Comparison of ENCODE assay signal across 23 cellular contexts in genomic region chr22:43244385-43244784, GRCh38. TPM values are rescaled to one million over a fixed set of nuclear protein-coding genes. Genes with fewer than 3 reads are reported as not detected.
DNase-seq lines count a peak whose midpoint lies in the region; ATAC-seq, FAIRE-seq and TF ChIP-seq lines count a peak whose summit lies in the region.
"Had no signal": no experiment of that assay in that cellular context is flagged by ENCODE, and none has a peak within 500 bp of the region (broad histone marks: within the 10 kb centered on the region; RNA-seq: fewer than 3 reads in every experiment).

No MANE protein-coding gene starts in this region.

- H3T11ph ChIP-seq in H9 (ENCODE audit: low read length), result no peak overlapping the region

- H3K9me3 ChIP-seq in HepG2 (ENCODE audit: low read length) (no peaks in the 10 kb centered on the region), right lobe of liver (no peaks in the 10 kb centered on the region), H9 (ENCODE audit: control insufficient read depth, low read depth, low read length) (no peaks in the 10 kb centered on the region)

- H2BK12ac ChIP-seq in H9 (ENCODE audit: insufficient read length, low read depth, low read length), result no peak overlapping the region

- H4K5ac ChIP-seq in mesendoderm (ENCODE audit: low read length), result no peak overlapping the region
- no peak overlapping the region for H4K5ac ChIP-seq in H9 (ENCODE audit: insufficient read length, low read depth, low read length)

- H3K4me2 ChIP-seq in HepG2 (ENCODE audit: low read depth, low read length) (no peak overlapping the region), mesendoderm (ENCODE audit: low read length) (no peak overlapping the region), H9 (ENCODE audit: insufficient read depth, insufficient read length, low read length) (no peak overlapping the region)
- H3K4me2 ChIP-seq: PC-9 had no signal

- in situ Hi-C loops in HepG2 (cut with HindIII; ENCODE audit: extremely low pct_ligation_motif_present, low pct_unique_long_range_greater_than_20kb), result no loop called here

- H3K27ac Mint-ChIP-seq in natural killer cell (no peak overlapping the region), H9 (no peak overlapping the region)
- H3K27ac Mint-ChIP-seq: B cell had no signal

- ATAC-seq in HepG2 (no peak), right lobe of liver (no peak), natural killer cell (no peak), HG03097 (IDR thresholded peaks at IDR 0.05; ENCODE audit: low FRiP score, unreplicated experiment) (no peak)
- ATAC-seq: GM12878 had no signal

- H2BK15ac ChIP-seq in mesendoderm (replicated peaks; ENCODE audit: low read depth) (no peak overlapping the region), H9 (ENCODE audit: low read depth, low read length) (no peak overlapping the region)

- POLR2A ChIA-PET in HepG2 (lab: Yijun Ruan, JAX), result no interaction called here

- H3K4me1 Mint-ChIP-seq in natural killer cell (no peaks in the 10 kb centered on the region), H9 (0 out of 4 replicates have a peak, but pooled peaks cover 0 to 3% of the 10 kb centered on the region in 2 experiments)
- H3K4me1 Mint-ChIP-seq: B cell had no signal

- H2BK5ac ChIP-seq in mesendoderm (ENCODE audit: low read length) (no peak overlapping the region), H9 (ENCODE audit: insufficient read length, low read length) (no peak overlapping the region)

- H3K79me2 ChIP-seq in HepG2 (ENCODE audit: insufficient read depth, low read length), result no peaks in the 10 kb centered on the region
- H3K79me2 ChIP-seq in mesendoderm (ENCODE audit: control insufficient read depth, insufficient read depth, low read length), result no peaks in the 10 kb centered on the region
- H3K79me2 ChIP-seq in H9 (ENCODE audit: insufficient read depth, low read length), result no peaks in the 10 kb centered on the region

- H4K20me1 ChIP-seq in HepG2 (ENCODE audit: insufficient read depth, low read length), result no peaks in the 10 kb centered on the region
- H4K20me1 ChIP-seq in H9 (ENCODE audit: control insufficient read depth, insufficient read depth, insufficient read length), result no peaks in the 10 kb centered on the region

- H3K18ac ChIP-seq in mesendoderm (ENCODE audit: low read length) (no peak overlapping the region), H9 (ENCODE audit: insufficient read length, low read depth, low read length) (no peak overlapping the region)

- H3K36me3 Mint-ChIP-seq in natural killer cell, result no peaks in the 10 kb centered on the region
- H3K36me3 Mint-ChIP-seq in H9 (ENCODE audit: insufficient read depth in 1 of 3, low read depth in 3 of 3), result no peaks in the 10 kb centered on the region

- no peak overlapping the region for H3K4me3 ChIP-seq in HepG2 (replicated peaks in 1 of 3; ENCODE audit: insufficient read depth in 1 of 3, low read depth in 2 of 3, low read length in 3 of 3)
- H3K4me3 ChIP-seq in right lobe of liver, result no peak overlapping the region
- no peak overlapping the region for H3K4me3 ChIP-seq in H7 (ENCODE audit: insufficient read depth, low read depth, low read length)
- no peak overlapping the region for H3K4me3 ChIP-seq in mesendoderm (ENCODE audit: low read length)
- H3K4me3 ChIP-seq: GM12878, PC-9 had no signal

- no peak for TF ChIP-seq POLR2A in HepG2 (IDR thresholded peaks at IDR 0.05; ENCODE audit: insufficient read depth in 1 of 2, low read depth in 2 of 2, low read length in 2 of 2)
- no peak for TF ChIP-seq POLR2A in right lobe of liver (IDR thresholded peaks at IDR 0.05)

- H3K27me3 Mint-ChIP-seq in natural killer cell (ENCODE audit: low read depth in 2 of 2) (no peaks in the 10 kb centered on the region), H9 (ENCODE audit: low read depth) (no peaks in the 10 kb centered on the region)

- WGBS in HepG2 (ENCODE audit: low lambda C conversion rate), result 87% methylated on average over 5 of the region's 9 CpGs
- WGBS in right lobe of liver (ENCODE audit: insufficient coverage, low coverage, low lambda C conversion rate, missing lambda C conversion rate), result 70% methylated on average over 2 of the region's 9 CpGs
- WGBS in mesendoderm (ENCODE audit: extremely low coverage, insufficient coverage, low lambda C conversion rate), result no CpG with 5 or more reads among the region's 9 CpGs
- WGBS in H9 (ENCODE audit: extremely low coverage, insufficient read length, low lambda C conversion rate), result no CpG with 5 or more reads among the region's 9 CpGs

- H2AK5ac ChIP-seq in mesendoderm (ENCODE audit: low read length) (no peak overlapping the region), H9 (ENCODE audit: insufficient read length, low read length) (no peak overlapping the region)

- no peak for TF ChIP-seq CTCF in HepG2 (CRISPR knock-in tag; IDR thresholded peaks at IDR 0.05)
- no peak for TF ChIP-seq CTCF in right lobe of liver (IDR thresholded peaks at IDR 0.05)
- no peak for TF ChIP-seq CTCF in natural killer cell (IDR thresholded peaks at IDR 0.05)
- TF ChIP-seq CTCF in H9 (conservative IDR thresholded peaks at IDR 0.05), result no peak

- peaks cover 10 to 30% of the 10 kb centered on the region in 2 experiments; a peak in 4 of 5 replicates for H3K27me3 ChIP-seq in HepG2 (ENCODE audit: control insufficient read depth in 1 of 2, insufficient read depth in 2 of 2, low read length in 2 of 2)
- no peaks in the 10 kb centered on the region for H3K27me3 ChIP-seq in right lobe of liver
- H3K27me3 ChIP-seq in H7 (ENCODE audit: control insufficient read depth, insufficient read depth, low read length), result no peaks in the 10 kb centered on the region
- no peaks in the 10 kb centered on the region for H3K27me3 ChIP-seq in mesendoderm (ENCODE audit: insufficient read depth, low read length, poor library complexity)
- no peaks in the 10 kb centered on the region for H3K27me3 ChIP-seq in H9 (ENCODE audit: insufficient read depth, low read length)

- no TSS peak for BruUV-seq in HepG2 (replicated peaks; lab: Mats Ljungman, UMichigan)

- no peak overlapping the region for H2AFZ ChIP-seq in HepG2 (ENCODE audit: low read length)
- H2AFZ ChIP-seq in H9 (ENCODE audit: low read length), result no peak overlapping the region
- H2AFZ ChIP-seq: PC-9 had no signal

- H2BK120ac ChIP-seq in mesendoderm (ENCODE audit: low read depth, low read length), result no peak overlapping the region
- H2BK120ac ChIP-seq in H9 (ENCODE audit: low read depth, low read length, poor library complexity, severe bottlenecking), result no peak overlapping the region

- no peak overlapping the region for H3K14ac ChIP-seq in H9 (ENCODE audit: insufficient read depth, low read length)

- H4K8ac ChIP-seq in mesendoderm (ENCODE audit: low read depth, low read length) (no peak overlapping the region), H9 (replicated peaks; ENCODE audit: insufficient read length, low read depth, low read length) (no peak overlapping the region)

- H3K9ac ChIP-seq in HepG2 (ENCODE audit: insufficient read depth, low read depth, low read length), result no peak overlapping the region
- H3K9ac ChIP-seq in mesendoderm (ENCODE audit: low read length), result no peak overlapping the region
- H3K9ac ChIP-seq in H9 (ENCODE audit: extremely low read depth, insufficient read length, low read length), result no peak overlapping the region

- H3K56ac ChIP-seq in mesendoderm (ENCODE audit: low read length) (peak overlapping the region; percentile 7), H9 (ENCODE audit: insufficient read length, low read depth, low read length) (no peak overlapping the region)

- H3K4ac ChIP-seq in mesendoderm (ENCODE audit: low read depth, low read length) (no peak overlapping the region), H9 (ENCODE audit: low read depth, low read length) (no peak overlapping the region)

- no peaks in the 10 kb centered on the region for H3K79me1 ChIP-seq in mesendoderm (ENCODE audit: low read length)
- H3K79me1 ChIP-seq in H9 (ENCODE audit: insufficient read depth, low read depth, low read length, poor library complexity, severe bottlenecking), result no peaks in the 10 kb centered on the region

- no peak for TF ChIP-seq RAD21 in HepG2 (CRISPR knock-in tag; IDR thresholded peaks at IDR 0.05)

- TF ChIP-seq EP300 in HepG2 (IDR thresholded peaks at IDR 0.05; ENCODE audit: low read depth in 2 of 2, low read length in 2 of 2) (no peak), HepG2 (CRISPR knock-in tag; IDR thresholded peaks at IDR 0.05; ENCODE audit: borderline replicate concordance) (no peak)

- no peak overlapping the region for H3K4me3 Mint-ChIP-seq in natural killer cell
- H3K4me3 Mint-ChIP-seq in H9, result no peak overlapping the region
- H3K4me3 Mint-ChIP-seq: B cell had no signal

- H2BK20ac ChIP-seq in H9 (ENCODE audit: low read depth, low read length, poor library complexity, severe bottlenecking), result no peak overlapping the region

- H3K9me3 Mint-ChIP-seq in natural killer cell (no peaks in the 10 kb centered on the region), H9 (no peaks in the 10 kb centered on the region)

- CTCF ChIA-PET in HepG2 (lab: Yijun Ruan, JAX; ENCODE audit: low intra/inter-chr PET ratio, low total read pairs), result no interaction called here

- peaks cover 55% of the 10 kb centered on the region for H3K4me1 ChIP-seq in HepG2 (ENCODE audit: insufficient read depth, low read length)
- H3K4me1 ChIP-seq in right lobe of liver, result peaks cover 0 to 5% (median 2%) of the 10 kb centered on the region in 4 donors
- H3K4me1 ChIP-seq in mesendoderm (ENCODE audit: control insufficient read depth, low read depth, low read length), result no peaks in the 10 kb centered on the region
- H3K4me1 ChIP-seq in H9 (ENCODE audit: insufficient read depth, low read length), result no peaks in the 10 kb centered on the region

- H3K23me2 ChIP-seq in H9 (ENCODE audit: insufficient read length, low read depth, low read length, poor library complexity, severe bottlenecking), result no peaks in the 10 kb centered on the region

- no peak for FAIRE-seq in HepG2 (lab: Jason Lieb, UNC)
- FAIRE-seq: GM12878, HTR-8/SVneo had no signal

- no peak overlapping the region for H3K23ac ChIP-seq in mesendoderm (ENCODE audit: low read length)
- H3K23ac ChIP-seq in H9 (ENCODE audit: insufficient read length, low read depth, low read length), result no peak overlapping the region

- H3K27ac ChIP-seq in HepG2 (ENCODE audit: extremely low read length, insufficient read depth, low read length) (no peak overlapping the region), right lobe of liver (no peak overlapping the region), mesendoderm (ENCODE audit: low read depth, low read length) (no peak overlapping the region), H9 (ENCODE audit: insufficient read length, low read depth, low read length) (no peak overlapping the region)
- H3K27ac ChIP-seq: 22Rv1, PC-9 had no signal

- H3K36me3 ChIP-seq in HepG2 (replicated peaks in 1 of 2; ENCODE audit: control insufficient read depth in 1 of 2, insufficient read depth in 2 of 2, low read length in 2 of 2), result no peaks in the 10 kb centered on the region
- no peaks in the 10 kb centered on the region for H3K36me3 ChIP-seq in right lobe of liver
- no peaks in the 10 kb centered on the region for H3K36me3 ChIP-seq in H7 (replicated peaks; ENCODE audit: control insufficient read depth, insufficient read depth, low read length)
- no peaks in the 10 kb centered on the region for H3K36me3 ChIP-seq in mesendoderm (ENCODE audit: control insufficient read depth, insufficient read depth, low read length)

- intact Hi-C loops in HepG2 (cut with micrococcal nuclease; ENCODE audit: unreplicated experiment) (no loop called here), right lobe of liver (cut with DNase I) (no loop called here), natural killer cell (cut with micrococcal nuclease) (no loop called here)

- DNase-seq in HepG2 (ENCODE audit: low spot score) (no peak), right lobe of liver (no peak), H7 (peak; percentile 65), mesendoderm (no peak), natural killer cell (no peak), H9 (no peak), NCI-H2227 (lab: John Stamatoyannopoulos, UW; ENCODE audit: unreplicated experiment) (no peak)
- DNase-seq: Calu3; DMS79 treated with DMSO at 0.1 percent for 48 hours; KBM-7; NCI-H1105 treated with DMSO at 0.1 percent for 48 hours; NCI-H146; NCI-H1930; NCI-H446 treated with DMSO at 0.1 percent for 48 hours; NCI-H82; NK-92 treated with Interleukin-12 subunit alpha and Interleukin-12 subunit beta, amount 100 ng/mL, for 24 hours; SHP77 had no signal

- no peak overlapping the region for H4K91ac ChIP-seq in H9 (ENCODE audit: insufficient read length, low read depth, low read length)

RNA-seq across cellular contexts. Expression of gene TTLL12, which starts 57.5 kb away (rescaled TPM):
- total RNA-seq in HepG2 (2016; rRNA removed; fragmentation: Illumina TruSeq; extraction: Trizol), result 34.1 and 38.1 TPM in 2 replicates
- 6.3 and 6.6 TPM in 2 replicates for total RNA-seq in HepG2 (2016; cell fraction: cytosol; rRNA removed; fragmentation: Illumina TruSeq; extraction: Trizol; ENCODE audit: low read depth)
- 28.8 and 39.8 TPM in 2 replicates for total RNA-seq in HepG2 (2016; cell fraction: insoluble cytoplasmic fraction; rRNA removed; fragmentation: Illumina TruSeq; extraction: Trizol)
- 16.2 and 19.8 TPM in 2 replicates for total RNA-seq in HepG2 (2016; cell fraction: membrane; rRNA removed; fragmentation: Illumina TruSeq; extraction: Trizol)
- 17.4 and 21.4 TPM in 2 replicates for total RNA-seq in HepG2 (2016; cell fraction: nucleus; rRNA removed; fragmentation: Illumina TruSeq; extraction: Trizol)
- polyA plus RNA-seq in HepG2 (2011; rRNA removed), result 11.9 and 16.9 TPM in 2 replicates
- 9.1 and 12.7 TPM in 2 replicates for polyA plus RNA-seq in HepG2 (2011; cell fraction: cytosol; rRNA removed)
- 19.9 and 21.7 TPM in 2 replicates for polyA plus RNA-seq in HepG2 (2011; cell fraction: nucleus; rRNA removed)
- polyA plus RNA-seq in HepG2 (2012), result 16.6 and 24.0 TPM in 2 replicates
- polyA plus RNA-seq in HepG2 (2016; cell fraction: cytosol; fragmentation: Illumina TruSeq; extraction: Trizol; ENCODE audit: low read depth), result 3.3 and 3.4 TPM in 2 replicates
- 31.2 and 38.2 TPM in 2 replicates for polyA plus RNA-seq in HepG2 (2016; cell fraction: insoluble cytoplasmic fraction; fragmentation: Illumina TruSeq; extraction: Trizol; ENCODE audit: low read depth)
- 9.6 and 9.7 TPM in 2 replicates for polyA plus RNA-seq in HepG2 (2016; cell fraction: membrane; fragmentation: Illumina TruSeq; extraction: Trizol; ENCODE audit: low read depth)
- polyA plus RNA-seq in HepG2 (2016; cell fraction: nucleus; fragmentation: Illumina TruSeq; extraction: Trizol; ENCODE audit: insufficient read depth, low read depth), result 32.8 and 35.2 TPM in 2 replicates
- polyA minus RNA-seq in HepG2 (2011; rRNA and poly(A)+ RNA removed; ENCODE audit: low replicate concordance), result 43.9 and 71.0 TPM in 2 replicates
- polyA minus RNA-seq in HepG2 (2011; cell fraction: cytosol; rRNA and poly(A)+ RNA removed), result 11.3 and 11.7 TPM in 2 replicates
- polyA minus RNA-seq in HepG2 (2011; cell fraction: nucleus; rRNA and poly(A)+ RNA removed), result 6.5 and 7.7 TPM in 2 replicates
- 10 to 100 TPM; 18.6 to 43.5 (median 24.4) TPM for total RNA-seq in right lobe of liver
- 90.5 and 100 TPM in 2 replicates for total RNA-seq in H7 (2014; rRNA removed; shearing (Covaris generic))
- polyA plus RNA-seq in mesendoderm (2013, experiment 1 of 2), result 58.0 TPM
- polyA plus RNA-seq in mesendoderm (2013, experiment 2 of 2), result 56.8 TPM
- total RNA-seq in natural killer cell, result 10 to 100 TPM in 2 of 3 donors, 1 to 10 TPM in 1; 9.3 to 15.5 (median 13.7) TPM
- total RNA-seq in H9 (2021), result 89.6 and 90.2 TPM in 2 replicates
